ENCODE assay signal across 8 cellular contexts in genomic region chr14:103121846-103122577, GRCh38. TPM values are rescaled to one million over a fixed set of nuclear protein-coding genes. Genes with fewer than 3 reads are reported as not detected.
DNase-seq lines count a peak whose midpoint lies in the region; ATAC-seq and TF ChIP-seq lines count a peak whose summit lies in the region.
"Had no signal": no experiment of that assay in that cellular context is flagged by ENCODE, and none has a peak within 500 bp of the region (broad histone marks: within the 10 kb centered on the region; RNA-seq: fewer than 3 reads in every experiment).

No MANE protein-coding gene starts in this region.

- H3K9me3 Mint-ChIP-seq in brain: peaks cover 0 to 5% (median 0%) of the 10 kb centered on the region in 5 experiments

- DNase-seq in HCT116 (ENCODE audit: low read depth, low spot score) (no peak), NCI-H446 (lab: John Stamatoyannopoulos, UW) (peak; percentile 45 to 75), left kidney (ENCODE audit: low read depth, low spot score) (peak; percentile 98), testis (peak; percentile 72)

- H3K27ac ChIP-seq in HCT116 (ENCODE audit: low read depth, low read length) (peak overlapping the region; percentile 74), testis (peak overlapping the region; percentile 37 to 83)

- BruUV-seq in HCT116 (replicated peaks; lab: Mats Ljungman, UMichigan): no TSS peak

- H3K27me3 Mint-ChIP-seq in brain: peaks cover 8% of the 10 kb centered on the region

- H3K4me3 ChIP-seq in HCT116 (replicated peaks in 1 of 2; ENCODE audit: low read depth in 1 of 2, low read length in 2 of 2) (peak overlapping the region in 1 of 2 experiments; percentile 80; a peak in 2 of 4 replicates), testis (peak overlapping the region in 1 of 2 donors; percentile 64)

- peak overlapping the region; percentile 83 for H3K9ac ChIP-seq in HCT116 (ENCODE audit: low read length)

- 0 to 12% methylated on average over 5 to 21 of the region's 23 CpGs for WGBS in testis, 2 donors

- no peak for TF ChIP-seq POLR2A in HCT116 (IDR thresholded peaks at IDR 0.05; ENCODE audit: borderline replicate concordance, extremely low read depth, insufficient read depth, insufficient read length)
- TF ChIP-seq POLR2A in testis (IDR thresholded peaks at IDR 0.05): no peak

- peak overlapping the region; percentile 94 for H3K4me2 ChIP-seq in HCT116 (ENCODE audit: low read length)

- H3K36me3 Mint-ChIP-seq in brain: no peaks in the 10 kb centered on the region

- no peak for ATAC-seq in HCT116
- no peak for ATAC-seq in HG03354 (IDR thresholded peaks at IDR 0.05; ENCODE audit: poor library complexity, severe bottlenecking, unreplicated experiment)
- no peak for ATAC-seq in HG02852 (IDR thresholded peaks at IDR 0.05; ENCODE audit: unreplicated experiment)

- no peaks in the 10 kb centered on the region for H3K9me2 ChIP-seq in HCT116 (ENCODE audit: insufficient read depth)

- peak overlapping the region in 4 of 5 experiments; percentile 28 to 59 (median 48) for H3K4me3 Mint-ChIP-seq in brain

- H3K4me1 ChIP-seq in HCT116 (ENCODE audit: control insufficient read depth in 1 of 2, insufficient read depth in 2 of 2, low read length in 2 of 2): peaks cover 21 to 30% of the 10 kb centered on the region in 2 experiments
- peaks cover 37% of the 10 kb centered on the region for H3K4me1 ChIP-seq in testis

- H3K79me2 ChIP-seq in HCT116 (ENCODE audit: insufficient read depth, low read length): peaks cover 10% of the 10 kb centered on the region; the same call in 1 of the 2 replicates

- CTCF ChIA-PET in HCT116 (lab: Charles Lee): no interaction called here

- peak overlapping the region in 4 of 5 experiments; percentile 77 to 98 (median 82) for H3K27ac Mint-ChIP-seq in brain

- H3K36me3 ChIP-seq in HCT116 (ENCODE audit: control insufficient read depth in 1 of 2, insufficient read depth in 2 of 2, low read length in 2 of 2) (no peaks in the 10 kb centered on the region), testis (ENCODE audit: low read depth, missing control alignments) (no peaks in the 10 kb centered on the region)

- no peak for TF ChIP-seq RAD21 in HCT116 (IDR thresholded peaks at IDR 0.05; ENCODE audit: low read depth)

- RAD21 ChIA-PET in HCT116 (lab: Charles Lee; ENCODE audit: low non-redundant PET in 1 of 2, low total read pairs in 2 of 2, uncharacterized antibody in 2 of 2, unreplicated experiment in 2 of 2): no interaction called here

- TF ChIP-seq CTCF in HCT116 (IDR thresholded peaks at IDR 0.05 in 2 of 3, conservative IDR thresholded peaks at IDR 0.05 in 1 of 3; ENCODE audit: borderline replicate concordance in 1 of 3, insufficient read depth in 1 of 3, low read depth in 2 of 3, low read length in 2 of 3): no peak
- no peak for TF ChIP-seq CTCF in brain (conservative IDR thresholded peaks at IDR 0.05)
- no peak for TF ChIP-seq CTCF in testis (IDR thresholded peaks at IDR 0.05)

- intact Hi-C loops in HCT116 (cut with micrococcal nuclease): no loop called here
- intact Hi-C loops in testis (cut with DNase I; ENCODE audit: low total_unique reads): loop anchor here (10.0 kb wide), 1 partner anchor 153 kb away; no protein-coding TSS in a partner anchor

- H3K9me3 ChIP-seq in HCT116 (ENCODE audit: control insufficient read depth in 1 of 2, insufficient read depth in 1 of 2, low read depth in 1 of 2, low read length in 2 of 2) (no peaks in the 10 kb centered on the region), testis (no peaks in the 10 kb centered on the region)

- no peaks in the 10 kb centered on the region for H4K20me1 ChIP-seq in HCT116 (ENCODE audit: insufficient read depth)

- POLR2A ChIA-PET in HCT116 (lab: Charles Lee): no interaction called here

- H2AFZ ChIP-seq in HCT116 (ENCODE audit: low read depth, low read length, poor library complexity, severe bottlenecking): no peak overlapping the region

- peaks cover 37% of the 10 kb centered on the region for H3K4me1 Mint-ChIP-seq in brain

- H3K27me3 ChIP-seq in HCT116 (ENCODE audit: insufficient read depth, low read length) (no peaks in the 10 kb centered on the region), testis (no peaks in the 10 kb centered on the region)

TF ChIP-seq in HCT116, 20 proteins besides CTCF, POLR2A, EP300 and RAD21:
- TF ChIP-seq MAX (IDR thresholded peaks at IDR 0.05) (no peak), POLR2AphosphoS5 (IDR thresholded peaks at IDR 0.05; ENCODE audit: low read depth, low read length) (0 out of 2 replicates have a peak, but pooled peaks have one; percentile 12)

RNA-seq across cellular contexts. Expression of gene TNFAIP2, which starts 1.2 kb away (rescaled TPM):
- 74.8 TPM for total RNA-seq in HCT116 (2021; ENCODE audit: unreplicated experiment)
- 49.6 and 52.9 TPM in 2 replicates for polyA plus RNA-seq in HCT116 (2012)
- polyA plus RNA-seq in brain (ENCODE audit: insufficient read depth, low read depth, low replicate concordance): 19.6 TPM
- total RNA-seq in testis: 10 to 100 TPM; 44.9 to 51.8 TPM
- polyA plus RNA-seq in testis (ENCODE audit: insufficient read depth, low read depth, low replicate concordance): 92.8 TPM
- total RNA-seq: SK-MEL-5 had no signal

RNA-seq across cellular contexts. Expression of gene EXOC3L4, which starts 27.5 kb away (rescaled TPM):
- total RNA-seq in HCT116 (2021; ENCODE audit: unreplicated experiment) (not detected), testis (1 to 10 TPM; 1.0 to 2.4 TPM)
- polyA plus RNA-seq in HCT116 (2012): 0.15 and 0.34 TPM in 2 replicates
- polyA plus RNA-seq in brain (ENCODE audit: insufficient read depth, low read depth, low replicate concordance) (not detected), testis (ENCODE audit: insufficient read depth, low read depth, low replicate concordance) (2.4 TPM)
- total RNA-seq: SK-MEL-5 had no signal

RNA-seq across cellular contexts. Expression of gene LBHD2, which starts 38.0 kb away (rescaled TPM):
- total RNA-seq in HCT116 (2021; ENCODE audit: unreplicated experiment) (not detected), testis (1 to 10 TPM; 1.9 to 5.6 TPM)
- polyA plus RNA-seq in HCT116 (2012): not detected in 2 replicates
- polyA plus RNA-seq in brain (ENCODE audit: insufficient read depth, low read depth, low replicate concordance) (not detected), testis (ENCODE audit: insufficient read depth, low read depth, low replicate concordance) (3.9 TPM)
- total RNA-seq: SK-MEL-5 had no signal
